9 cellular contexts compared by ENCODE assay signal in genomic region chr17:82215095-82215971, GRCh38. TPM values are rescaled to one million over a fixed set of nuclear protein-coding genes. Genes with fewer than 3 reads are reported as not detected.
DNase-seq lines count a peak whose midpoint lies in the region; ATAC-seq and TF ChIP-seq lines count a peak whose summit lies in the region.
"Had no signal": no experiment of that assay in that cellular context is flagged by ENCODE, and none has a peak within 500 bp of the region (broad histone marks: within the 10 kb centered on the region; RNA-seq: fewer than 3 reads in every experiment).

No MANE protein-coding gene starts in this region.

- H3K4me1 ChIP-seq in HEK293 (ENCODE audit: control insufficient read depth, insufficient read depth, low read length), result 0 out of 2 replicates have a peak, but pooled peaks cover 7% of the 10 kb centered on the region
- H3K4me1 ChIP-seq in naive thymus-derived CD4-positive, alpha-beta T cell (ENCODE audit: control insufficient read depth in 2 of 2, insufficient read depth in 2 of 2, low read length in 2 of 2), result peaks cover 23 to 31% of the 10 kb centered on the region in 2 donors
- peaks cover 9% of the 10 kb centered on the region for H3K4me1 ChIP-seq in prostate gland (replicated peaks)

- peaks cover 64% of the 10 kb centered on the region for H3K4me1 Mint-ChIP-seq in CD14-positive monocyte
- peaks cover 31% of the 10 kb centered on the region for H3K4me1 Mint-ChIP-seq in activated naive CD8-positive, alpha-beta T cell treated with anti-CD3 and anti-CD28 coated beads for 36 hours
- peaks cover 9 to 33% (median 27%) of the 10 kb centered on the region in 7 donors for H3K4me1 Mint-ChIP-seq in naive thymus-derived CD4-positive, alpha-beta T cell

- no peak for ATAC-seq in naive thymus-derived CD4-positive, alpha-beta T cell
- no peak for ATAC-seq in GM21526 (IDR thresholded peaks at IDR 0.05; ENCODE audit: low FRiP score, unreplicated experiment)

- no peak for TF ChIP-seq POLR2A in prostate gland (IDR thresholded peaks at IDR 0.05)

- peaks cover 0 to 7% of the 10 kb centered on the region in 2 donors for H3K36me3 Mint-ChIP-seq in CD14-positive monocyte
- H3K36me3 Mint-ChIP-seq in activated naive CD8-positive, alpha-beta T cell treated with anti-CD3 and anti-CD28 coated beads for 36 hours, result no peaks in the 10 kb centered on the region
- H3K36me3 Mint-ChIP-seq in naive thymus-derived CD4-positive, alpha-beta T cell, result no peaks in the 10 kb centered on the region

- H3K27ac Mint-ChIP-seq in CD14-positive monocyte, result peak overlapping the region; percentile 98 to 99 (median 98)
- H3K27ac Mint-ChIP-seq in activated naive CD8-positive, alpha-beta T cell treated with anti-CD3 and anti-CD28 coated beads for 36 hours, result peak overlapping the region; percentile 37
- H3K27ac Mint-ChIP-seq in naive thymus-derived CD4-positive, alpha-beta T cell, result peak overlapping the region in 7 of 9 donors; percentile 32 to 80 (median 72)

- H3K27me3 Mint-ChIP-seq in CD14-positive monocyte (ENCODE audit: low read depth in 3 of 3), result peaks cover 0 to 1% (median 0%) of the 10 kb centered on the region in 3 donors
- no peaks in the 10 kb centered on the region for H3K27me3 Mint-ChIP-seq in activated naive CD8-positive, alpha-beta T cell treated with anti-CD3 and anti-CD28 coated beads for 36 hours
- H3K27me3 Mint-ChIP-seq in naive thymus-derived CD4-positive, alpha-beta T cell, result peaks cover 0 to 2% (median 0%) of the 10 kb centered on the region in 5 donors

- TF ChIP-seq CTCF in CD14-positive monocyte (IDR thresholded peaks at IDR 0.05) (no peak), HEK293 (tag by site-specific recombination; IDR thresholded peaks at IDR 0.05) (no peak), prostate gland (IDR thresholded peaks at IDR 0.05) (no peak)

- H3K4me3 Mint-ChIP-seq in CD14-positive monocyte, result peak overlapping the region; percentile 70 to 71
- H3K4me3 Mint-ChIP-seq in activated naive CD8-positive, alpha-beta T cell treated with anti-CD3 and anti-CD28 coated beads for 36 hours, result no peak overlapping the region
- H3K4me3 Mint-ChIP-seq in naive thymus-derived CD4-positive, alpha-beta T cell, result peak overlapping the region in 6 of 10 donors; percentile 14 to 80 (median 44)

- H3K9me3 ChIP-seq in HEK293 (ENCODE audit: control insufficient read depth, insufficient read depth, low read depth, low read length), result no peaks in the 10 kb centered on the region
- H3K9me3 ChIP-seq in naive thymus-derived CD4-positive, alpha-beta T cell (ENCODE audit: control insufficient read depth in 2 of 3, low read length in 3 of 3), result no peaks in the 10 kb centered on the region
- no peaks in the 10 kb centered on the region for H3K9me3 ChIP-seq in prostate gland
- H3K9me3 ChIP-seq: suprapubic skin had no signal

- peaks cover 0 to 2% (median 0%) of the 10 kb centered on the region in 7 donors for H3K9me3 Mint-ChIP-seq in CD14-positive monocyte
- no peaks in the 10 kb centered on the region for H3K9me3 Mint-ChIP-seq in activated naive CD8-positive, alpha-beta T cell treated with anti-CD3 and anti-CD28 coated beads for 36 hours
- H3K9me3 Mint-ChIP-seq in naive thymus-derived CD4-positive, alpha-beta T cell, result no peaks in the 10 kb centered on the region

- H3K27me3 ChIP-seq in naive thymus-derived CD4-positive, alpha-beta T cell (ENCODE audit: control insufficient read depth in 2 of 2, insufficient read depth in 2 of 2, low read length in 2 of 2), result no peaks in the 10 kb centered on the region
- no peaks in the 10 kb centered on the region for H3K27me3 ChIP-seq in prostate gland (replicated peaks; ENCODE audit: insufficient read depth)
- H3K27me3 ChIP-seq: suprapubic skin had no signal

- H3K36me3 ChIP-seq in HEK293 (ENCODE audit: control insufficient read depth in 2 of 2, insufficient read depth in 1 of 2, low read length in 2 of 2) (no peaks in the 10 kb centered on the region; a peak in 1 of 3 replicates), prostate gland (no peaks in the 10 kb centered on the region)
- peaks cover 0 to 4% (median 0%) of the 10 kb centered on the region in 3 experiments for H3K36me3 ChIP-seq in naive thymus-derived CD4-positive, alpha-beta T cell (ENCODE audit: control insufficient read depth in 2 of 3, insufficient read depth in 3 of 3, low read length in 3 of 3)
- H3K36me3 ChIP-seq: suprapubic skin had no signal

- CTCF ChIA-PET in HEK293 (lab: Yijun Ruan, JAX), result interaction anchor here (0.5 to 0.7 kb wide), 2 partner anchors 9 to 165 kb away, joined by 3 to 4 read pairs; no protein-coding TSS in a partner anchor
- CTCF ChIA-PET in naive thymus-derived CD4-positive, alpha-beta T cell (lab: Charles Lee), result interaction anchor here (1.1 kb wide), 1 partner anchor 14 kb away, joined by 4 read pairs; the partner anchor contains the start of gene SLC16A3

- H3K27ac ChIP-seq in HEK293 (ENCODE audit: extremely low read depth, low read depth, low read length) (no peak overlapping the region), prostate gland (no peak overlapping the region)
- H3K27ac ChIP-seq in naive thymus-derived CD4-positive, alpha-beta T cell (ENCODE audit: low read depth, low read length), result no peak overlapping the region

- intact Hi-C loops in CD14-positive monocyte (cut with micrococcal nuclease) (no loop called here), prostate gland (cut with DNase I) (no loop called here)
- intact Hi-C loops in naive thymus-derived CD4-positive, alpha-beta T cell (cut with micrococcal nuclease), result loop anchor here in 1 of 2 donors (1.0 to 10.0 kb wide), 2 partner anchors 13 to 91 kb away; no protein-coding TSS in a partner anchor

- H3K4me3 ChIP-seq in HEK293 (ENCODE audit: low read depth, low read length) (no peak overlapping the region), prostate gland (no peak overlapping the region)
- no peak overlapping the region for H3K4me3 ChIP-seq in naive thymus-derived CD4-positive, alpha-beta T cell (ENCODE audit: low read length)
- H3K4me3 ChIP-seq: suprapubic skin had no signal

- WGBS in prostate gland, result 77% methylated on average over 23 of the region's 25 CpGs

- POLR2A ChIA-PET in HEK293 (lab: Yijun Ruan, JAX), result interaction anchor here (0.6 to 1.2 kb wide), 2 partner anchors 9 to 84 kb away, joined by 3 to 6 read pairs; no protein-coding TSS in a partner anchor
- POLR2A ChIA-PET in naive thymus-derived CD4-positive, alpha-beta T cell (lab: Charles Lee), result interaction anchor here (0.5 to 1.9 kb wide), 3 partner anchors 9 to 509 kb away, joined by 3 to 5 read pairs (median 3); no protein-coding TSS in a partner anchor

- DNase-seq in CD14-positive monocyte (ENCODE audit: low spot score), result peak; percentile 67
- DNase-seq in activated naive CD8-positive, alpha-beta T cell treated with anti-CD3 and anti-CD28 coated beads for 36 hours, result no peak
- no peak for DNase-seq in naive thymus-derived CD4-positive, alpha-beta T cell
- no peak for DNase-seq in activated gamma-delta T cell (lab: John Stamatoyannopoulos, UW)
- DNase-seq in retina, result no peak
- DNase-seq in prostate gland (ENCODE audit: low spot score), result no peak

TF ChIP-seq in HEK293, 187 proteins besides CTCF, POLR2A, EP300 and RAD21 (continues in another document):
- TF ChIP-seq IKZF3 (tag by site-specific recombination; IDR thresholded peaks at IDR 0.05), result 0 out of 2 replicates have a peak, but pooled peaks have one; percentile 19
- TF ChIP-seq BCL6B (tag by site-specific recombination; IDR thresholded peaks at IDR 0.05), result no peak
- TF ChIP-seq ZNF692 (tag by site-specific recombination; IDR thresholded peaks at IDR 0.05), result no peak

RNA-seq across cellular contexts. Expression of gene CCDC57, which starts 2.7 kb away (rescaled TPM):
- polyA plus RNA-seq in CD14-positive monocyte, result 10 to 100 TPM; 17.1 to 20.1 TPM
- total RNA-seq in activated naive CD8-positive, alpha-beta T cell treated with anti-CD3 and anti-CD28 coated beads for 36 hours, result 10 to 100 TPM; 59.5 to 65.1 TPM
- 100 to 1,000 TPM in 2 of 5 experiments, 10 to 100 TPM in 3; 75.7 to 127 (median 95.0) TPM for total RNA-seq in naive thymus-derived CD4-positive, alpha-beta T cell
- polyA plus RNA-seq in naive thymus-derived CD4-positive, alpha-beta T cell, result 10 to 100 TPM; 32.1 to 36.8 TPM
- total RNA-seq in prostate gland, result 10 to 100 TPM; 57.6 to 62.8 TPM

RNA-seq across cellular contexts. Expression of gene SLC16A3, which starts 13.5 kb away (rescaled TPM):
- polyA plus RNA-seq in CD14-positive monocyte, result 10 to 100 TPM; 26.3 to 35.3 TPM
- total RNA-seq in activated naive CD8-positive, alpha-beta T cell treated with anti-CD3 and anti-CD28 coated beads for 36 hours, result 10 to 100 TPM; 75.8 to 79.3 TPM
- total RNA-seq in naive thymus-derived CD4-positive, alpha-beta T cell, result 100 to 1,000 TPM in 2 of 5 experiments, 10 to 100 TPM in 3; 14.6 to 264 (median 67.0) TPM
- polyA plus RNA-seq in naive thymus-derived CD4-positive, alpha-beta T cell, result 1 to 10 TPM; 1.4 to 1.9 TPM
- total RNA-seq in prostate gland, result 10 to 100 TPM in 1 of 2 donors, 1 to 10 TPM in 1; 5.0 to 69.2 TPM

RNA-seq across cellular contexts. Expression of gene CSNK1D, which starts 58.2 kb away (rescaled TPM):
- polyA plus RNA-seq in CD14-positive monocyte, result 10 to 100 TPM; 47.0 to 60.9 TPM
- total RNA-seq in activated naive CD8-positive, alpha-beta T cell treated with anti-CD3 and anti-CD28 coated beads for 36 hours, result 100 to 1,000 TPM; 110 to 115 TPM
- 100 to 1,000 TPM; 144 to 249 (median 176) TPM for total RNA-seq in naive thymus-derived CD4-positive, alpha-beta T cell
- polyA plus RNA-seq in naive thymus-derived CD4-positive, alpha-beta T cell, result 10 to 100 TPM; 46.1 to 81.3 TPM
- total RNA-seq in prostate gland, result 100 to 1,000 TPM in 1 of 2 donors, 10 to 100 TPM in 1; 80.3 to 155 TPM

Comparison
In these comparisons a context has a peak if more than half of its experiments do, and no peak if none do; other contexts are left out.
1. H3K27ac Mint-ChIP-seq: peak in every context shown above with its lines; median percentile 98 in CD14-positive monocyte; 72 in naive thymus-derived CD4-positive, alpha-beta T cell; 37 in activated naive CD8-positive, alpha-beta T cell treated with anti-CD3 and anti-CD28 coated beads for 36 hours.